In genomic region chr5:168768172-168768571, GRCh38 we compare ENCODE assay signal across 28 cellular contexts.
"Had no signal": no experiment of that assay in that cellular context is flagged by ENCODE, and none has a peak within 500 bp of the region (broad histone marks: within the 10 kb centered on the region; RNA-seq: fewer than 3 reads in every experiment).

No MANE protein-coding gene starts in this region.

- H3K9me3 ChIP-seq: colonic mucosa, esophagus muscularis mucosa, esophagus squamous epithelium, gastrocnemius medialis, gastroesophageal sphincter, heart right ventricle had no signal

- ATAC-seq: esophagus mucosa, foreskin keratinocyte, gastrocnemius medialis, gastroesophageal sphincter, heart left ventricle, heart right ventricle had no signal

- H3K36me3 ChIP-seq: colonic mucosa, gastrocnemius medialis, heart right ventricle had no signal

- H3K27ac Mint-ChIP-seq: dendritic cell treated with granulocyte-macrophage colony-stimulating factor and Interleukin-4, amounts not matched to agents 40 ng/mL and 50 ng/mL, for 4 days; endodermal cell had no signal

- H3K4me1 Mint-ChIP-seq: endodermal cell had no signal

- FAIRE-seq: colon, endometrium, endothelial cell of umbilical vein, frontal cortex had no signal

- H3K27me3 ChIP-seq: colonic mucosa, esophagus muscularis mucosa, foreskin keratinocyte, gastrocnemius medialis, gastroesophageal sphincter, heart right ventricle had no signal

- DNase-seq: colonic mucosa; cortex of kidney; dermis blood vessel endothelial cell; dorsolateral prefrontal cortex; effector CD4-positive, alpha-beta T cell; effector CD8-positive, alpha-beta T cell; effector memory CD4-positive, alpha-beta T cell; endodermal cell; erythroblast; esophagus squamous epithelium; foreskin fibroblast; foreskin keratinocyte; foreskin melanocyte; gastrocnemius medialis; glutamatergic neuron; head of caudate nucleus; heart left ventricle; heart right ventricle had no signal

- H3K27ac ChIP-seq: colonic mucosa, coronary artery, dorsolateral prefrontal cortex, epithelial cell of prostate, esophagus muscularis mucosa, esophagus squamous epithelium, foreskin keratinocyte, gastrocnemius medialis, gastroesophageal sphincter, heart left ventricle, heart right ventricle had no signal

- H3K4me3 Mint-ChIP-seq: dendritic cell treated with granulocyte-macrophage colony-stimulating factor and Interleukin-4, amounts not matched to agents 40 ng/mL and 50 ng/mL, for 4 days; endodermal cell had no signal

- H3K4me1 ChIP-seq: colonic mucosa, esophagus muscularis mucosa, foreskin keratinocyte, gastrocnemius medialis had no signal

- H3K4me3 ChIP-seq: colonic mucosa, coronary artery, dorsolateral prefrontal cortex, esophagus muscularis mucosa, esophagus squamous epithelium, gastrocnemius medialis, gastroesophageal sphincter, heart left ventricle, heart right ventricle had no signal
